30 cellular contexts compared by ENCODE assay signal in genomic region chr11:115141221-115141620, GRCh38.
"Had no signal": no experiment of that assay in that cellular context is flagged by ENCODE, and none has a peak within 500 bp of the region (broad histone marks: within the 10 kb centered on the region; RNA-seq: fewer than 3 reads in every experiment).

No MANE protein-coding gene starts in this region.

- H3K4me2 ChIP-seq: SK-N-SH had no signal

- H3K36me3 Mint-ChIP-seq: activated naive CD8-positive, alpha-beta T cell treated with anti-CD3 and anti-CD28 coated beads for 36 hours had no signal

- H3K36me3 ChIP-seq: cardiac muscle cell, Peyer's patch, SJSA1 had no signal

- H3K9ac ChIP-seq: SK-N-SH had no signal

- H3K9me3 ChIP-seq: Peyer's patch, SJSA1, SK-N-SH had no signal

- H3K27ac Mint-ChIP-seq: activated CD4-positive, alpha-beta T cell treated with anti-CD3 and anti-CD28 coated beads, Interleukin-2, amount 10 ng/mL, durations not matched to agents 24 days and 14 days; activated CD8-positive, alpha-beta T cell treated with anti-CD3 and anti-CD28 coated beads for 36 hours; activated naive CD8-positive, alpha-beta T cell treated with anti-CD3 and anti-CD28 coated beads for 36 hours; activated T-cell treated with anti-CD3 and anti-CD28 coated beads, Interleukin-2, amount 50 U/mL, for 72 hours; activated T-helper 17 cell treated with anti-CD3 and anti-CD28 coated beads, Interleukin-2, amount 50 U/mL, for 72 hours; T-helper 1 cell treated with Interleukin-12 subunit alpha and Interleukin-12 subunit beta and Interleukin-4 antibody, amounts not matched to agents 30 μg/mL and 1 μg/mL, for 36 hours; T-helper 2 cell treated with Interferon-gamma antibody and Interleukin-4, amounts not matched to agents 5 μg/mL and 100 μg/mL, for 36 hours had no signal

- ATAC-seq: activated CD8-positive, alpha-beta T cell treated with anti-CD3 and anti-CD28 coated beads for 36 hours; activated T-cell treated with anti-CD3 and anti-CD28 coated beads, Interleukin-2, amount 50 U/mL, for 72 hours; activated T-helper 17 cell treated with anti-CD3 and anti-CD28 coated beads, Interleukin-2, amount 50 U/mL, for 72 hours; PC-3 had no signal

- H3K27ac ChIP-seq: cardiac muscle cell, Peyer's patch, SJSA1 had no signal

- H3K9me3 Mint-ChIP-seq: activated CD4-positive, alpha-beta T cell treated with anti-CD3 and anti-CD28 coated beads, Interleukin-2, amount 10 ng/mL, durations not matched to agents 24 days and 14 days; activated CD8-positive, alpha-beta T cell treated with anti-CD3 and anti-CD28 coated beads for 36 hours; activated naive CD8-positive, alpha-beta T cell treated with anti-CD3 and anti-CD28 coated beads for 36 hours; activated T-cell treated with anti-CD3 and anti-CD28 coated beads, Interleukin-2, amount 50 U/mL, for 72 hours; central memory CD8-positive, alpha-beta T cell; T-helper 1 cell treated with Interleukin-12 subunit alpha and Interleukin-12 subunit beta and Interleukin-4 antibody, amounts not matched to agents 30 μg/mL and 1 μg/mL, for 36 hours; T-helper 2 cell treated with Interferon-gamma antibody and Interleukin-4, amounts not matched to agents 5 μg/mL and 100 μg/mL, for 36 hours had no signal

- H3K4me3 Mint-ChIP-seq: activated CD4-positive, alpha-beta T cell treated with anti-CD3 and anti-CD28 coated beads, Interleukin-2, amount 10 ng/mL, durations not matched to agents 24 days and 14 days; activated CD8-positive, alpha-beta T cell treated with anti-CD3 and anti-CD28 coated beads for 36 hours; activated naive CD8-positive, alpha-beta T cell treated with anti-CD3 and anti-CD28 coated beads for 36 hours; activated T-cell treated with anti-CD3 and anti-CD28 coated beads, Interleukin-2, amount 50 U/mL, for 72 hours; activated T-helper 17 cell treated with anti-CD3 and anti-CD28 coated beads, Interleukin-2, amount 50 U/mL, for 72 hours; central memory CD8-positive, alpha-beta T cell; T-helper 1 cell treated with Interleukin-12 subunit alpha and Interleukin-12 subunit beta and Interleukin-4 antibody, amounts not matched to agents 30 μg/mL and 1 μg/mL, for 36 hours; T-helper 2 cell treated with Interferon-gamma antibody and Interleukin-4, amounts not matched to agents 5 μg/mL and 100 μg/mL, for 36 hours had no signal

- H3K27me3 ChIP-seq: cardiac muscle cell, Peyer's patch, SJSA1 had no signal

- DNase-seq: activated CD4-positive, alpha-beta T cell treated with anti-CD3 and anti-CD28 coated beads, Interleukin-2, amount 10 ng/mL, durations not matched to agents 24 days and 14 days; activated CD4-positive, alpha-beta T cell treated with anti-CD3 and anti-CD28 coated beads, Interleukin-2, amount 50 U/mL, for 4 hours; activated CD8-positive, alpha-beta T cell treated with anti-CD3 and anti-CD28 coated beads for 36 hours; activated effector memory CD4-positive, alpha-beta T cell treated with anti-CD3 and anti-CD28 coated beads, Interleukin-2, amount 50 U/mL, for 16 hours; activated naive CD4-positive, alpha-beta T cell; activated naive CD4-positive, alpha-beta T cell treated with anti-CD3 and anti-CD28 coated beads, Interleukin-2, amount 50 U/mL, for 16 hours; activated naive CD8-positive, alpha-beta T cell treated with anti-CD3 and anti-CD28 coated beads for 36 hours; activated T-cell treated with anti-CD3 and anti-CD28 coated beads, Interleukin-2, amount 50 U/mL, for 1 hour; activated T-cell treated with anti-CD3 and anti-CD28 coated beads, Interleukin-2, amount 50 U/mL, for 72 hours; amniotic stem cell; aorta; NCI-H1092 treated with DMSO at 0.1 percent for 48 hours; NCI-H1417; NCI-H1930; NCI-H2081 treated with DMSO at 0.1 percent for 48 hours; NCI-H345; NCI-H524 treated with DMSO at 0.1 percent for 48 hours; NCI-H748 treated with DMSO at 0.1 percent for 48 hours; NK-92 treated with Interleukin-12 subunit alpha and Interleukin-12 subunit beta, amount 100 ng/mL, for 24 hours; PC-3; Peyer's patch; RPMI8226; SHP77 treated with DMSO at 0.1 percent for 48 hours; SK-N-SH had no signal

- H3K4me1 Mint-ChIP-seq: activated CD4-positive, alpha-beta T cell treated with anti-CD3 and anti-CD28 coated beads, Interleukin-2, amount 10 ng/mL, durations not matched to agents 24 days and 14 days; activated naive CD8-positive, alpha-beta T cell treated with anti-CD3 and anti-CD28 coated beads for 36 hours; activated T-helper 17 cell treated with anti-CD3 and anti-CD28 coated beads, Interleukin-2, amount 50 U/mL, for 72 hours; central memory CD8-positive, alpha-beta T cell had no signal

- H3K4me3 ChIP-seq: cardiac muscle cell, Peyer's patch, SJSA1 had no signal

- H3K4me1 ChIP-seq: Peyer's patch, SJSA1 had no signal
